1 cellular context compared by ENCODE assay signal in the genomic region with DNA sequence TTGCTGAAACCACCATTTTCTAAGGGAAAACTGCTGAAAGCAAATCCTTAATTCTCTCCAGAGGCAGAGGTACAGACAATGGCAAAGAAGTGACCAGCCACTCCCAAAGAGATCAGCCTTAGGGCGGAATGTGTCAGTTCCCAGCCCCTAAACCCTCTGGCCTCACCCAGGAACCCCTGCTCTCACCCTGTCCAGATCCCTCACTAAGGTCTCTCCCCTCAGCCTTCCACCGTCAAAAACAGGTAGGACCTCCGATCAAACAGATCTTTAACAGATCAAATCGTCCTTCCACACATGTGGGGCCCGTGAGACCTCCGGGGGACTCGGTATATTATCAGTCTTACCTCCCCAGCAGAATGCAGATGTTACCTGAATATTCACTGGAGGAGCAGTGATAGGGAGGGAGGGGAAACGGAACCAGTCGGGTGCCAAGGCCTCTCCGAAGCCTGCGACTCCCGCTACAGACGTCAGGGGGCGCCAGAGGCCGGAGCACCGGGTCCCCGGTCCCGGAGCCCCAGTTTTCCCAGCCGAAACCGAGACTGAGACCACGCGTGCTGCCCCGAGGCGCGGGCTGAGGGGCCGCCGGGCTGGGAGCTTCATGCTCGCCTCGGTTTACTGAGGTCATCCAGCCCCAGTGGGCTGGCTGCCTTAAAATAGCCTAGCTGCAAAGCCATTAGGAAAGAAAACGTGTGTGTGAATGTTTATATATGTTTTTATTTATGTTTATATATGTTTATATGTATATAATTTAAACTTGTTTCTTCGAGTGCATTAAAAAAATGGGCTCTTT.
TF ChIP-seq lines count a peak whose summit lies in the region.

No MANE protein-coding gene starts in this region.

TF ChIP-seq in HEK293, 187 proteins besides CTCF, POLR2A, EP300 and RAD21 (continued from another document):
- TF ChIP-seq ZNF654 (tag by site-specific recombination; IDR thresholded peaks at IDR 0.05; ENCODE audit: low read depth): peak; percentile 88
- TF ChIP-seq ZNF747 (tag by site-specific recombination; IDR thresholded peaks at IDR 0.05): no peak
- peak; percentile 46; the same call in 1 of the 2 replicates for TF ChIP-seq IKZF3 (tag by site-specific recombination; IDR thresholded peaks at IDR 0.05)
- peak; percentile 38; the same call in 1 of the 2 replicates for TF ChIP-seq SP7 (tag by site-specific recombination; IDR thresholded peaks at IDR 0.05)
- TF ChIP-seq ZEB2 (tag by site-specific recombination; IDR thresholded peaks at IDR 0.05): peak; percentile 80
- peak; percentile 51 for TF ChIP-seq ZNF335 (tag by site-specific recombination; conservative IDR thresholded peaks at IDR 0.05)
- 0 out of 2 replicates have a peak, but pooled peaks have one; percentile 6 for TF ChIP-seq ZIC2 (tag by site-specific recombination; IDR thresholded peaks at IDR 0.05)
- TF ChIP-seq ZNF664 (tag by site-specific recombination; IDR thresholded peaks at IDR 0.05): 0 out of 2 replicates have a peak, but pooled peaks have one; percentile 36
- TF ChIP-seq AEBP2 (tag by site-specific recombination; IDR thresholded peaks at IDR 0.05; ENCODE audit: borderline replicate concordance): no peak
- TF ChIP-seq ZSCAN30 (tag by site-specific recombination; IDR thresholded peaks at IDR 0.05): peak; percentile 94
- no peak for TF ChIP-seq BCL11A (tag by site-specific recombination; IDR thresholded peaks at IDR 0.05; ENCODE audit: low read depth)
- TF ChIP-seq ZNF214 (tag by site-specific recombination; IDR thresholded peaks at IDR 0.05; ENCODE audit: borderline replicate concordance): no peak
- TF ChIP-seq, protein P1, sequence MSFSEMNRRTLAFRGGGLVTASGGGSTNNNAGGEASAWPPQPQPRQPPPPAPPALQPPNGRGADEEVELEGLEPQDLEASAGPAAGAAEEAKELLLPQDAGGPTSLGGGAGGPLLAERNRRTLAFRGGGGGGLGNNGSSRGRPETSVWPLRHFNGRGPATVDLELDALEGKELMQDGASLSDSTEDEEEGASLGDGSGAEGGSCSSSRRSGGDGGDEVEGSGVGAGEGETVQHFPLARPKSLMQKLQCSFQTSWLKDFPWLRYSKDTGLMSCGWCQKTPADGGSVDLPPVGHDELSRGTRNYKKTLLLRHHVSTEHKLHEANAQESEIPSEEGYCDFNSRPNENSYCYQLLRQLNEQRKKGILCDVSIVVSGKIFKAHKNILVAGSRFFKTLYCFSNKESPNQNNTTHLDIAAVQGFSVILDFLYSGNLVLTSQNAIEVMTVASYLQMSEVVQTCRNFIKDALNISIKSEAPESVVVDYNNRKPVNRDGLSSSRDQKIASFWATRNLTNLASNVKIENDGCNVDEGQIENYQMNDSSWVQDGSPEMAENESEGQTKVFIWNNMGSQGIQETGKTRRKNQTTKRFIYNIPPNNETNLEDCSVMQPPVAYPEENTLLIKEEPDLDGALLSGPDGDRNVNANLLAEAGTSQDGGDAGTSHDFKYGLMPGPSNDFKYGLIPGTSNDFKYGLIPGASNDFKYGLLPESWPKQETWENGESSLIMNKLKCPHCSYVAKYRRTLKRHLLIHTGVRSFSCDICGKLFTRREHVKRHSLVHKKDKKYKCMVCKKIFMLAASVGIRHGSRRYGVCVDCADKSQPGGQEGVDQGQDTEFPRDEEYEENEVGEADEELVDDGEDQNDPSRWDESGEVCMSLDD (tag by site-specific recombination; IDR thresholded peaks at IDR 0.05): 0 out of 2 replicates have a peak, but pooled peaks have one; percentile 39
- TF ChIP-seq ZNF629 (tag by site-specific recombination; IDR thresholded peaks at IDR 0.05): 0 out of 2 replicates have a peak, but pooled peaks have one; percentile 13
- TF ChIP-seq ZNF692 (tag by site-specific recombination; IDR thresholded peaks at IDR 0.05): peak; percentile 49
- TF ChIP-seq, protein P2, sequence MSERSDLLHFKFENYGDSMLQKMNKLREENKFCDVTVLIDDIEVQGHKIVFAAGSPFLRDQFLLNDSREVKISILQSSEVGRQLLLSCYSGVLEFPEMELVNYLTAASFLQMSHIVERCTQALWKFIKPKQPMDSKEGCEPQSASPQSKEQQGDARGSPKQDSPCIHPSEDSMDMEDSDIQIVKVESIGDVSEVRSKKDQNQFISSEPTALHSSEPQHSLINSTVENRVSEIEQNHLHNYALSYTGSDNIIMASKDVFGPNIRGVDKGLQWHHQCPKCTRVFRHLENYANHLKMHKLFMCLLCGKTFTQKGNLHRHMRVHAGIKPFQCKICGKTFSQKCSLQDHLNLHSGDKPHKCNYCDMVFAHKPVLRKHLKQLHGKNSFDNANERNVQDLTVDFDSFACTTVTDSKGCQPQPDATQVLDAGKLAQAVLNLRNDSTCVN (tag by site-specific recombination; optimal IDR thresholded peaks at IDR 0.05): peak; percentile 56
- peak; percentile 52; the same call in 1 of the 2 replicates for TF ChIP-seq ZNF660 (tag by site-specific recombination; IDR thresholded peaks at IDR 0.05)
- 0 out of 2 replicates have a peak, but pooled peaks have one; percentile 9 for TF ChIP-seq ZNF341 (tag by site-specific recombination; IDR thresholded peaks at IDR 0.05; ENCODE audit: low read depth)
